Comparison of ENCODE assay signal across 17 cellular contexts in genomic region chr1:62038594-62039284, GRCh38.
DNase-seq lines count a peak whose midpoint lies in the region; ATAC-seq, FAIRE-seq and TF ChIP-seq lines count a peak whose summit lies in the region.
"Had no signal": no experiment of that assay in that cellular context is flagged by ENCODE, and none has a peak within 500 bp of the region (broad histone marks: within the 10 kb centered on the region; RNA-seq: fewer than 3 reads in every experiment).

No MANE protein-coding gene starts in this region.

- CTCF ChIA-PET in OCI-LY7 (lab: Charles Lee; ENCODE audit: unreplicated experiment), result no interaction called here

- H3K4me3 ChIP-seq in OCI-LY7 (ENCODE audit: low read depth, low read length, poor library complexity, severe bottlenecking) (no peak overlapping the region), epithelial cell of esophagus (ENCODE audit: low read length) (no peak overlapping the region)
- H3K4me3 ChIP-seq: Peyer's patch had no signal

- 0 out of 2 replicates have a peak, but pooled peaks have one; percentile 33 for TF ChIP-seq CTCF in OCI-LY7 (conservative IDR thresholded peaks at IDR 0.05; ENCODE audit: low read length)
- peak; percentile 25 for TF ChIP-seq CTCF in epithelial cell of esophagus (IDR thresholded peaks at IDR 0.05; ENCODE audit: insufficient read depth, low read depth, low read length, missing control alignments)

- POLR2A ChIA-PET in OCI-LY7 (lab: Charles Lee), result interaction anchor here (0.7 kb wide), 1 partner anchor 24 kb away, joined by 3 read pairs; no protein-coding TSS in a partner anchor

- H3K27ac ChIP-seq in OCI-LY7 (ENCODE audit: low read depth, low read length, poor library complexity, severe bottlenecking), result no peak overlapping the region
- H3K27ac ChIP-seq: Peyer's patch had no signal

- no peaks in the 10 kb centered on the region for H3K4me1 ChIP-seq in OCI-LY7 (ENCODE audit: insufficient read depth, low read length, poor library complexity, severe bottlenecking)
- H3K4me1 ChIP-seq: Peyer's patch had no signal

- H3K79me2 ChIP-seq in OCI-LY7 (ENCODE audit: insufficient read depth, low read depth, low read length), result no peaks in the 10 kb centered on the region

- ATAC-seq in HG02970 (IDR thresholded peaks at IDR 0.05; ENCODE audit: low FRiP score, unreplicated experiment) (no peak), GM21360 (IDR thresholded peaks at IDR 0.05; ENCODE audit: unreplicated experiment) (no peak)
- ATAC-seq: activated naive CD8-positive, alpha-beta T cell treated with anti-CD3 and anti-CD28 coated beads, Interleukin-2, amount 50 U/mL, for 24 hours; esophagus mucosa; left lobe of liver had no signal

- no peak for TF ChIP-seq POLR2A in GM12891 (IDR thresholded peaks at IDR 0.05; ENCODE audit: low read depth, low read length)

- FAIRE-seq in GM12891 (lab: Jason Lieb, UNC), result peak; percentile 78
- FAIRE-seq: GM18507 had no signal

- H3K4me2 ChIP-seq in OCI-LY7 (ENCODE audit: low read length), result no peak overlapping the region

- intact Hi-C loops in OCI-LY7 (cut with micrococcal nuclease; ENCODE audit: unreplicated experiment), result no loop called here

- no peaks in the 10 kb centered on the region for H4K20me1 ChIP-seq in OCI-LY7 (ENCODE audit: insufficient read depth, low read length)

- no peaks in the 10 kb centered on the region for H3K9me2 ChIP-seq in OCI-LY7 (ENCODE audit: insufficient read depth, low read length)

- H3K36me3 ChIP-seq in OCI-LY7 (ENCODE audit: insufficient read depth, low read length), result no peaks in the 10 kb centered on the region
- H3K36me3 ChIP-seq: Peyer's patch had no signal

- no peak overlapping the region for H2AFZ ChIP-seq in OCI-LY7 (ENCODE audit: low read length)

- DNase-seq in ACHN (peak; percentile 4), GM12891 (ENCODE audit: insufficient read length, low spot score) (no peak), OCI-LY7 (ENCODE audit: low spot score) (no peak), epithelial cell of esophagus (ENCODE audit: low read depth) (peak; percentile 9), OCI-M2 (lab: John Stamatoyannopoulos, UW; ENCODE audit: unreplicated experiment) (no peak)
- no peak for DNase-seq in activated CD4-positive, alpha-beta T cell treated with anti-CD3 and anti-CD28 coated beads for 48 hours
- DNase-seq: activated CD4-positive, CD25-positive, alpha-beta regulatory T cell treated with anti-CD3 and anti-CD28 coated beads, Interleukin-2, amount 50 U/mL, for 72 hours; activated CD8-positive, alpha-beta memory T cell treated with anti-CD3 and anti-CD28 coated beads, Interleukin-2, amount 50 U/mL, for 48 hours; activated naive CD8-positive, alpha-beta T cell treated with anti-CD3 and anti-CD28 coated beads, Interleukin-2, amount 50 U/mL, for 24 hours; EL; hippocampal formation; Peyer's patch had no signal

- BruUV-seq in OCI-LY7 (replicated peaks; lab: Mats Ljungman, UMichigan), result no TSS peak

- no peaks in the 10 kb centered on the region for H3K9me3 ChIP-seq in OCI-LY7 (ENCODE audit: low read length)
- H3K9me3 ChIP-seq: Peyer's patch had no signal

- in situ Hi-C loops in ACHN (cut with HindIII; ENCODE audit: low pct_ligation_motif_present, low pct_unique_long_range_greater_than_20kb, low sequenced_read_pairs), result no loop called here

TF ChIP-seq in GM12891, 5 proteins besides CTCF, POLR2A, EP300 and RAD21:
- TF ChIP-seq PAX5 (IDR thresholded peaks at IDR 0.05; ENCODE audit: insufficient read depth, low read length, severe bottlenecking) (no peak), POU2F2 (IDR thresholded peaks at IDR 0.05; ENCODE audit: low read depth, low read length) (no peak), POLR2AphosphoS5 (IDR thresholded peaks at IDR 0.05; ENCODE audit: low read depth, low read length) (no peak), SPI1 (IDR thresholded peaks at IDR 0.05; ENCODE audit: low read depth, low read length) (no peak), TAF1 (IDR thresholded peaks at IDR 0.05; ENCODE audit: low read depth, low read length) (no peak)

Comparison
In these comparisons a context has a peak if more than half of its experiments do, and no peak if none do; other contexts are left out.
1. DNase-seq: peak in ACHN (single experiment) and epithelial cell of esophagus (single experiment); none in GM12891 (single experiment), OCI-LY7 (single experiment), activated CD4-positive, alpha-beta T cell treated with anti-CD3 and anti-CD28 coated beads for 48 hours (single experiment) and OCI-M2 (single experiment).